ENCODE assay signal across 8 cellular contexts in genomic region chr19:920051-920857, GRCh38. TPM values are rescaled to one million over a fixed set of nuclear protein-coding genes. Genes with fewer than 3 reads are reported as not detected.
A peak's percentile ranks its signal among the peaks of the same experiment; 100 is the strongest.
DNase-seq lines count a peak whose midpoint lies in the region; ATAC-seq and TF ChIP-seq lines count a peak whose summit lies in the region.

No MANE protein-coding gene starts in this region.

- H3K4me1 Mint-ChIP-seq in chondrocyte (ENCODE audit: low read depth): peaks cover 10% of the 10 kb centered on the region

- H3K27ac Mint-ChIP-seq in chondrocyte (ENCODE audit: unreplicated experiment): no peak overlapping the region

- H3K36me3 Mint-ChIP-seq in chondrocyte (ENCODE audit: low read depth): no peaks in the 10 kb centered on the region

- DNase-seq in COLO668 (lab: John Stamatoyannopoulos, UW; ENCODE audit: unreplicated experiment) (peak; percentile 88), WERI-Rb-1 (peak; percentile 65), chondrocyte (ENCODE audit: low spot score) (peak; percentile 67), psoas muscle (no peak), ureter (ENCODE audit: low spot score) (no peak), NCI-H2227 (lab: John Stamatoyannopoulos, UW; ENCODE audit: unreplicated experiment) (no peak)

- peaks cover 6% of the 10 kb centered on the region for H3K27me3 Mint-ChIP-seq in chondrocyte (ENCODE audit: low read depth)

- H3K4me3 Mint-ChIP-seq in chondrocyte (ENCODE audit: unreplicated experiment): no peak overlapping the region

- H3K9me3 ChIP-seq in HUES6 (ENCODE audit: control insufficient read depth, insufficient read depth, low read depth, low read length) (no peaks in the 10 kb centered on the region), WERI-Rb-1 (ENCODE audit: severe bottlenecking) (no peaks in the 10 kb centered on the region), psoas muscle (no peaks in the 10 kb centered on the region)

- WGBS in psoas muscle, 3 donors: 0 to 2% (median 1%) methylated on average over 47 to 84 of the region's 84 CpGs

- no peak for TF ChIP-seq CTCF in WERI-Rb-1 (IDR thresholded peaks at IDR 0.05; ENCODE audit: low read depth, low read length)
- TF ChIP-seq CTCF in chondrocyte (IDR thresholded peaks at IDR 0.05): peak; percentile 8
- no peak for TF ChIP-seq CTCF in psoas muscle (IDR thresholded peaks at IDR 0.05)

- ATAC-seq in psoas muscle (no peak), HG03108 (IDR thresholded peaks at IDR 0.05; ENCODE audit: unreplicated experiment) (no peak)

- H3K27me3 ChIP-seq in HUES6 (ENCODE audit: control insufficient read depth, insufficient read depth, low read length) (peaks cover 54% of the 10 kb centered on the region), WERI-Rb-1 (ENCODE audit: insufficient read depth, low read depth, severe bottlenecking) (peaks cover 24% of the 10 kb centered on the region), psoas muscle (ENCODE audit: insufficient read depth in 3 of 3, low read length in 2 of 3) (peaks cover 0 to 53% (median 18%) of the 10 kb centered on the region in 3 donors)

- no peaks in the 10 kb centered on the region for H3K9me3 Mint-ChIP-seq in chondrocyte (ENCODE audit: low read depth)

- H3K4me1 ChIP-seq in HUES6 (ENCODE audit: control insufficient read depth, insufficient read depth, low read length) (peaks cover 11% of the 10 kb centered on the region), psoas muscle (peaks cover 20% of the 10 kb centered on the region)

- no peak overlapping the region for H3K9ac ChIP-seq in HUES6 (ENCODE audit: low read length)

- intact Hi-C loops in psoas muscle (cut with DNase I): loop anchor here (2.0 to 10.0 kb wide), 3 partner anchors 63 to 295 kb away; no protein-coding TSS in a partner anchor

- no peaks in the 10 kb centered on the region for H3K36me3 ChIP-seq in HUES6 (ENCODE audit: control insufficient read depth, insufficient read depth, low read length)
- H3K36me3 ChIP-seq in WERI-Rb-1: no peaks in the 10 kb centered on the region
- no peaks in the 10 kb centered on the region for H3K36me3 ChIP-seq in psoas muscle (ENCODE audit: insufficient read depth in 1 of 2, low read depth in 1 of 2)

- no peak overlapping the region for H3K27ac ChIP-seq in HUES6 (ENCODE audit: low read depth, low read length)
- no peak overlapping the region for H3K27ac ChIP-seq in WERI-Rb-1
- H3K27ac ChIP-seq in psoas muscle: no peak overlapping the region

- H3K4me3 ChIP-seq in HUES6 (ENCODE audit: low read depth, low read length): peak overlapping the region; percentile 63
- H3K4me3 ChIP-seq in WERI-Rb-1 (ENCODE audit: low read depth, low read length): peak overlapping the region; percentile 42
- H3K4me3 ChIP-seq in psoas muscle: peak overlapping the region; percentile 36

RNA-seq across cellular contexts. Expression of gene KISS1R, which starts 3.1 kb away (rescaled TPM):
- total RNA-seq in chondrocyte (0.17 to 0.38 TPM (median 0.24 TPM) in 3 replicates), psoas muscle (not detected), ureter (not detected)
- under 1 TPM in 1 of 3 donors, not detected in 2; 0.16 TPM for polyA plus RNA-seq in psoas muscle

RNA-seq across cellular contexts. Expression of gene ARID3A, which starts 5.6 kb away (rescaled TPM):
- total RNA-seq in chondrocyte: 6.6 to 10.0 TPM (median 8.8 TPM) in 3 replicates
- 1 to 10 TPM; 4.2 to 6.7 (median 4.9) TPM for total RNA-seq in psoas muscle
- polyA plus RNA-seq in psoas muscle: 1 to 10 TPM; 2.3 to 4.2 (median 3.2) TPM
- 8.4 TPM for total RNA-seq in ureter

RNA-seq across cellular contexts. Expression of gene R3HDM4, which starts 7.2 kb away (rescaled TPM):
- 47.1 to 52.2 TPM (median 48.4 TPM) in 3 replicates for total RNA-seq in chondrocyte
- total RNA-seq in psoas muscle: 10 to 100 TPM; 17.8 to 56.8 (median 50.6) TPM
- 10 to 100 TPM; 37.4 to 92.0 (median 60.8) TPM for polyA plus RNA-seq in psoas muscle
- 69.5 TPM for total RNA-seq in ureter

RNA-seq across cellular contexts. Expression of gene RNU6-9, which starts 27.0 kb away (rescaled TPM):
- total RNA-seq in chondrocyte (not detected in 3 replicates), psoas muscle (not detected), ureter (not detected)
- not detected for polyA plus RNA-seq in psoas muscle

RNA-seq across cellular contexts. Expression of gene MED16, which starts 27.3 kb away (rescaled TPM):
- total RNA-seq in chondrocyte (47.0 to 53.9 TPM (median 53.1 TPM) in 3 replicates), psoas muscle (10 to 100 TPM; 47.0 to 66.5 (median 56.7) TPM), ureter (63.7 TPM)
- 10 to 100 TPM; 30.7 to 55.8 (median 51.3) TPM for polyA plus RNA-seq in psoas muscle

Comparison
In these comparisons a context has a peak if more than half of its experiments do, and no peak if none do; other contexts are left out.
1. DNase-seq: peak in COLO668 (single experiment), WERI-Rb-1 (single experiment) and chondrocyte (single experiment); none in psoas muscle (0 of 2), ureter (single experiment) and NCI-H2227 (single experiment).
2. Peak in every context shown above with its lines, with median percentiles within 50 percentile points of each other: H3K4me3 ChIP-seq.